In the genomic region with DNA sequence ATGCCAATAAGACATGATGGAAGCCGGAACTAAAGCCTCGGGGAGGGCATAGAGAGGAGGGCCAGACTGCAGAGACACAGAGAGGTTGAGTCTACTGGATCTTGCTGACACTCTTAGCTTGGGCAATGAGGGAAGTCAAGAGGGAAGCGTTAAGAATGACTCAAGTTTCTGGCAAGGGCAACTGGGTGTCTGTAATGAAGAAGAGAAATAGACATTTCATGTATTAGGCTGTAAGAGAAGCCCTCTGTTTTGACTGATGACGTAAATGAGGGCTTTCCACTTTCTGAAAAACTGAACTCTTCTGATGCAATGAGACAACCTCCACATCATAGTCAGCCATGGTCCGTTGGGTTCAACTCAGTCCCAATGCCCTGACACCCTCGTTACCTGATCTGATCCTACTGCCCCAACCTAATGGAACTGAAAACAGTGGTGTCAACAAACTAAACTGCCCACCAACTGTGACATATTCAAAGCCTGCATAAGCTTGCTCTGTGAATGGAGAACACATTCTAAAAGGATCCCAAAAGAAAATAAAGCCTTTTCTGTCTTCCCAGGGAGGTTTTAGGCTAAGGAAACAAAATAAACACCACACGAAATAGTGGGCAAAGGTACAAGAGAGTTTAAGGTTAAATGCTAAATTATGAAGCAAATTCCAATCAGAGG, we compare ENCODE assay signal across 1 cellular context.
A peak's percentile ranks its signal among the peaks of the same experiment; 100 is the strongest.
TF ChIP-seq lines count a peak whose summit lies in the region.

No MANE protein-coding gene starts in this region.

TF ChIP-seq in H1, 55 proteins besides CTCF, POLR2A, EP300 and RAD21:
- TF ChIP-seq SP2 (IDR thresholded peaks at IDR 0.05; ENCODE audit: low read length) (no peak), TBP (IDR thresholded peaks at IDR 0.05; ENCODE audit: low read depth, low read length) (no peak), SAP30 (IDR thresholded peaks at IDR 0.05; ENCODE audit: insufficient read depth, insufficient replicate concordance, low read length) (no peak), RFX5 (IDR thresholded peaks at IDR 0.05; ENCODE audit: borderline replicate concordance, low read depth, low read length) (peak; percentile 48; the same call in 1 of the 2 replicates), JUN (IDR thresholded peaks at IDR 0.05; ENCODE audit: low read depth, low read length) (no peak), ASH2L (IDR thresholded peaks at IDR 0.05; ENCODE audit: low read length) (no peak), BRCA1 (IDR thresholded peaks at IDR 0.05; ENCODE audit: low read depth, low read length) (no peak)
- TF ChIP-seq, protein P1, sequence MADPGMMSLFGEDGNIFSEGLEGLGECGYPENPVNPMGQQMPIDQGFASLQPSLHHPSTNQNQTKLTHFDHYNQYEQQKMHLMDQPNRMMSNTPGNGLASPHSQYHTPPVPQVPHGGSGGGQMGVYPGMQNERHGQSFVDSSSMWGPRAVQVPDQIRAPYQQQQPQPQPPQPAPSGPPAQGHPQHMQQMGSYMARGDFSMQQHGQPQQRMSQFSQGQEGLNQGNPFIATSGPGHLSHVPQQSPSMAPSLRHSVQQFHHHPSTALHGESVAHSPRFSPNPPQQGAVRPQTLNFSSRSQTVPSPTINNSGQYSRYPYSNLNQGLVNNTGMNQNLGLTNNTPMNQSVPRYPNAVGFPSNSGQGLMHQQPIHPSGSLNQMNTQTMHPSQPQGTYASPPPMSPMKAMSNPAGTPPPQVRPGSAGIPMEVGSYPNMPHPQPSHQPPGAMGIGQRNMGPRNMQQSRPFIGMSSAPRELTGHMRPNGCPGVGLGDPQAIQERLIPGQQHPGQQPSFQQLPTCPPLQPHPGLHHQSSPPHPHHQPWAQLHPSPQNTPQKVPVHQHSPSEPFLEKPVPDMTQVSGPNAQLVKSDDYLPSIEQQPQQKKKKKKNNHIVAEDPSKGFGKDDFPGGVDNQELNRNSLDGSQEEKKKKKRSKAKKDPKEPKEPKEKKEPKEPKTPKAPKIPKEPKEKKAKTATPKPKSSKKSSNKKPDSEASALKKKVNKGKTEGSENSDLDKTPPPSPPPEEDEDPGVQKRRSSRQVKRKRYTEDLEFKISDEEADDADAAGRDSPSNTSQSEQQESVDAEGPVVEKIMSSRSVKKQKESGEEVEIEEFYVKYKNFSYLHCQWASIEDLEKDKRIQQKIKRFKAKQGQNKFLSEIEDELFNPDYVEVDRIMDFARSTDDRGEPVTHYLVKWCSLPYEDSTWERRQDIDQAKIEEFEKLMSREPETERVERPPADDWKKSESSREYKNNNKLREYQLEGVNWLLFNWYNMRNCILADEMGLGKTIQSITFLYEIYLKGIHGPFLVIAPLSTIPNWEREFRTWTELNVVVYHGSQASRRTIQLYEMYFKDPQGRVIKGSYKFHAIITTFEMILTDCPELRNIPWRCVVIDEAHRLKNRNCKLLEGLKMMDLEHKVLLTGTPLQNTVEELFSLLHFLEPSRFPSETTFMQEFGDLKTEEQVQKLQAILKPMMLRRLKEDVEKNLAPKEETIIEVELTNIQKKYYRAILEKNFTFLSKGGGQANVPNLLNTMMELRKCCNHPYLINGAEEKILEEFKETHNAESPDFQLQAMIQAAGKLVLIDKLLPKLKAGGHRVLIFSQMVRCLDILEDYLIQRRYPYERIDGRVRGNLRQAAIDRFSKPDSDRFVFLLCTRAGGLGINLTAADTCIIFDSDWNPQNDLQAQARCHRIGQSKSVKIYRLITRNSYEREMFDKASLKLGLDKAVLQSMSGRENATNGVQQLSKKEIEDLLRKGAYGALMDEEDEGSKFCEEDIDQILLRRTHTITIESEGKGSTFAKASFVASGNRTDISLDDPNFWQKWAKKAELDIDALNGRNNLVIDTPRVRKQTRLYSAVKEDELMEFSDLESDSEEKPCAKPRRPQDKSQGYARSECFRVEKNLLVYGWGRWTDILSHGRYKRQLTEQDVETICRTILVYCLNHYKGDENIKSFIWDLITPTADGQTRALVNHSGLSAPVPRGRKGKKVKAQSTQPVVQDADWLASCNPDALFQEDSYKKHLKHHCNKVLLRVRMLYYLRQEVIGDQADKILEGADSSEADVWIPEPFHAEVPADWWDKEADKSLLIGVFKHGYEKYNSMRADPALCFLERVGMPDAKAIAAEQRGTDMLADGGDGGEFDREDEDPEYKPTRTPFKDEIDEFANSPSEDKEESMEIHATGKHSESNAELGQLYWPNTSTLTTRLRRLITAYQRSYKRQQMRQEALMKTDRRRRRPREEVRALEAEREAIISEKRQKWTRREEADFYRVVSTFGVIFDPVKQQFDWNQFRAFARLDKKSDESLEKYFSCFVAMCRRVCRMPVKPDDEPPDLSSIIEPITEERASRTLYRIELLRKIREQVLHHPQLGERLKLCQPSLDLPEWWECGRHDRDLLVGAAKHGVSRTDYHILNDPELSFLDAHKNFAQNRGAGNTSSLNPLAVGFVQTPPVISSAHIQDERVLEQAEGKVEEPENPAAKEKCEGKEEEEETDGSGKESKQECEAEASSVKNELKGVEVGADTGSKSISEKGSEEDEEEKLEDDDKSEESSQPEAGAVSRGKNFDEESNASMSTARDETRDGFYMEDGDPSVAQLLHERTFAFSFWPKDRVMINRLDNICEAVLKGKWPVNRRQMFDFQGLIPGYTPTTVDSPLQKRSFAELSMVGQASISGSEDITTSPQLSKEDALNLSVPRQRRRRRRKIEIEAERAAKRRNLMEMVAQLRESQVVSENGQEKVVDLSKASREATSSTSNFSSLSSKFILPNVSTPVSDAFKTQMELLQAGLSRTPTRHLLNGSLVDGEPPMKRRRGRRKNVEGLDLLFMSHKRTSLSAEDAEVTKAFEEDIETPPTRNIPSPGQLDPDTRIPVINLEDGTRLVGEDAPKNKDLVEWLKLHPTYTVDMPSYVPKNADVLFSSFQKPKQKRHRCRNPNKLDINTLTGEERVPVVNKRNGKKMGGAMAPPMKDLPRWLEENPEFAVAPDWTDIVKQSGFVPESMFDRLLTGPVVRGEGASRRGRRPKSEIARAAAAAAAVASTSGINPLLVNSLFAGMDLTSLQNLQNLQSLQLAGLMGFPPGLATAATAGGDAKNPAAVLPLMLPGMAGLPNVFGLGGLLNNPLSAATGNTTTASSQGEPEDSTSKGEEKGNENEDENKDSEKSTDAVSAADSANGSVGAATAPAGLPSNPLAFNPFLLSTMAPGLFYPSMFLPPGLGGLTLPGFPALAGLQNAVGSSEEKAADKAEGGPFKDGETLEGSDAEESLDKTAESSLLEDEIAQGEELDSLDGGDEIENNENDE (IDR thresholded peaks at IDR 0.05; ENCODE audit: insufficient replicate concordance, low read length) = no peak
TF ChIP-seq in H1: peak in this region for 1.
